In genomic region chr10:93680414-93681047, GRCh38 we compare ENCODE assay signal across 9 cellular contexts. TPM values are rescaled to one million over a fixed set of nuclear protein-coding genes. Genes with fewer than 3 reads are reported as not detected.
DNase-seq lines count a peak whose midpoint lies in the region; ATAC-seq, FAIRE-seq and TF ChIP-seq lines count a peak whose summit lies in the region.
"Had no signal": no experiment of that assay in that cellular context is flagged by ENCODE, and none has a peak within 500 bp of the region (broad histone marks: within the 10 kb centered on the region; RNA-seq: fewer than 3 reads in every experiment).

No MANE protein-coding gene starts in this region.

- peak; percentile 47 to 59 for TF ChIP-seq RAD21 in K562 (CRISPR knock-in tag; conservative IDR thresholded peaks at IDR 0.05 in 1 of 2, IDR thresholded peaks at IDR 0.05 in 1 of 2)

- DNase-seq in DMS79 treated with DMSO at 0.1 percent for 48 hours (lab: John Stamatoyannopoulos, UW) (peak; percentile 1), DMS79 (lab: John Stamatoyannopoulos, UW) (no peak), NCI-H2171 (lab: John Stamatoyannopoulos, UW) (peak; percentile 26), K562 (ENCODE audit: extremely low read depth in 1 of 4, low spot score in 3 of 4) (peak in 3 of 4 experiments; percentile 6 to 14 (median 7)), right lobe of liver (no peak)
- no peak for DNase-seq in activated CD4-positive, alpha-beta T cell treated with anti-CD3 and anti-CD28 coated beads, Interleukin-2, amount 50 U/mL, for 48 hours
- DNase-seq: natural killer cell had no signal

- ATAC-seq in K562, result no peak
- ATAC-seq in right lobe of liver, result peak; percentile 95 to 97 (median 95)
- ATAC-seq in GM21447 (IDR thresholded peaks at IDR 0.05; ENCODE audit: unreplicated experiment), result no peak
- no peak for ATAC-seq in GM21825 (IDR thresholded peaks at IDR 0.05; ENCODE audit: unreplicated experiment)

- no peak overlapping the region for H3K4me3 ChIP-seq in K562
- no peak overlapping the region for H3K4me3 ChIP-seq in right lobe of liver

- TF ChIP-seq EP300 in K562 (IDR thresholded peaks at IDR 0.05; ENCODE audit: low read length), result no peak

- POLR2A ChIA-PET in K562 (lab: Yijun Ruan, JAX), result interaction anchor here (1.1 kb wide), 1 partner anchor 22 kb away, joined by 6 read pairs; the partner anchor contains the start of gene FRA10AC1

- H2AFZ ChIP-seq in K562 (ENCODE audit: low read depth, low read length), result no peak overlapping the region

- WGBS in K562 (ENCODE audit: insufficient coverage, low coverage, missing lambda C conversion rate), result 53% methylated on average over 4 of the region's 4 CpGs
- 31% methylated on average over 4 of the region's 4 CpGs for WGBS in right lobe of liver (ENCODE audit: insufficient coverage, low coverage, low lambda C conversion rate, missing lambda C conversion rate)

- CTCF ChIA-PET in K562 (lab: Yijun Ruan, JAX; ENCODE audit: low intra/inter-chr PET ratio), result interaction anchor here (0.9 to 1.5 kb wide), 2 partner anchors 126 to 139 kb away, joined by 4 to 8 read pairs; no protein-coding TSS in a partner anchor

- no peaks in the 10 kb centered on the region for H3K9me3 ChIP-seq in K562 (replicated peaks; ENCODE audit: control insufficient read depth, insufficient read depth, low read depth, low read length)
- H3K9me3 ChIP-seq in right lobe of liver, result no peaks in the 10 kb centered on the region

- intact Hi-C loops in K562 (cut with micrococcal nuclease), result loop anchor here (5.0 kb wide), 1 partner anchor 128 kb away; no protein-coding TSS in a partner anchor
- intact Hi-C loops in right lobe of liver (cut with DNase I), result loop anchor here in 1 of 2 donors (10.0 kb wide), 1 partner anchor 126 kb away; no protein-coding TSS in a partner anchor

- H3K36me3 ChIP-seq in K562 (ENCODE audit: control insufficient read depth, insufficient read depth, low read length) (peaks cover 7% of the 10 kb centered on the region; the same call in 2 of the 3 replicates), right lobe of liver (peaks cover 0 to 12% (median 2%) of the 10 kb centered on the region in 4 donors)

- TF ChIP-seq CTCF in K562 (IDR thresholded peaks at IDR 0.05 in 2 of 3, conservative IDR thresholded peaks at IDR 0.05 in 1 of 3; ENCODE audit: insufficient read depth in 2 of 3, low read depth in 1 of 3, low read length in 3 of 3), result peak in 1 of 3 experiments; percentile 45; a peak in 3 of 6 replicates
- TF ChIP-seq CTCF in right lobe of liver (IDR thresholded peaks at IDR 0.05), result peak; percentile 49 to 77 (median 60)

- H3K27me3 ChIP-seq in K562 (ENCODE audit: control insufficient read depth in 2 of 2, insufficient read depth in 2 of 2, low read length in 2 of 2) (no peaks in the 10 kb centered on the region), right lobe of liver (no peaks in the 10 kb centered on the region)

- no peaks in the 10 kb centered on the region for H4K20me1 ChIP-seq in K562 (replicated peaks; ENCODE audit: control insufficient read depth, insufficient read depth, low read length)

- TF ChIP-seq POLR2A in K562 (conservative IDR thresholded peaks at IDR 0.05) (no peak), right lobe of liver (IDR thresholded peaks at IDR 0.05) (no peak)

- BruUV-seq in K562 (replicated peaks; lab: Mats Ljungman, UMichigan), result no TSS peak

- H3K79me2 ChIP-seq in K562 (ENCODE audit: control insufficient read depth, insufficient read depth, low read length), result no peaks in the 10 kb centered on the region

- in situ Hi-C loops in K562 (cut with MboI), result no loop called here

- H3K27ac ChIP-seq in K562 (ENCODE audit: extremely low read depth, low read depth, low read length) (no peak overlapping the region), right lobe of liver (no peak overlapping the region)

- H3K9me1 ChIP-seq in K562 (ENCODE audit: control insufficient read depth, insufficient read depth, low read length), result no peaks in the 10 kb centered on the region

- H3K4me1 ChIP-seq in K562 (replicated peaks in 1 of 2; ENCODE audit: control insufficient read depth in 2 of 2, insufficient read depth in 2 of 2, low read length in 2 of 2) (no peaks in the 10 kb centered on the region), right lobe of liver (peaks cover 0 to 15% (median 0%) of the 10 kb centered on the region in 4 donors)

- no peak overlapping the region for H3K9ac ChIP-seq in K562 (ENCODE audit: insufficient read depth in 1 of 2, low read depth in 2 of 2, low read length in 2 of 2)

- no peak overlapping the region for H3K4me2 ChIP-seq in K562 (ENCODE audit: insufficient read depth, low read length)

- no peak for FAIRE-seq in K562 (lab: Jason Lieb, UNC)

TF ChIP-seq in K562, 482 proteins besides CTCF, POLR2A, EP300 and RAD21:
- TF ChIP-seq SPI1 (IDR thresholded peaks at IDR 0.05; ENCODE audit: borderline replicate concordance, low read depth, low read length), result no peak
- no peak for TF ChIP-seq KDM2B (CRISPR knock-in tag; IDR thresholded peaks at IDR 0.05)
- no peak for TF ChIP-seq FOXP4 (CRISPR knock-in tag; IDR thresholded peaks at IDR 0.05; ENCODE audit: borderline replicate concordance)
- TF ChIP-seq TCF3 (CRISPR knock-in tag; IDR thresholded peaks at IDR 0.05), result no peak
- no peak for TF ChIP-seq GTF2A2 (tag; IDR thresholded peaks at IDR 0.05)
- TF ChIP-seq BRD4 (IDR thresholded peaks at IDR 0.05), result no peak
- TF ChIP-seq ZNF217 (CRISPR knock-in tag; IDR thresholded peaks at IDR 0.05), result no peak
- no peak for TF ChIP-seq HES1 (IDR thresholded peaks at IDR 0.05; ENCODE audit: low read depth)
- no peak for TF ChIP-seq YY1 (IDR thresholded peaks at IDR 0.05; ENCODE audit: borderline replicate concordance in 1 of 3, control insufficient read depth in 1 of 3, extremely low read depth in 1 of 3, insufficient read depth in 3 of 3, insufficient read length in 1 of 3, insufficient replicate concordance in 2 of 3, low read depth in 1 of 3, low read length in 2 of 3)
- TF ChIP-seq NCOA4 (IDR thresholded peaks at IDR 0.05; ENCODE audit: partially characterized antibody), result no peak
- no peak for TF ChIP-seq TCFL5 (CRISPR knock-in tag; conservative IDR thresholded peaks at IDR 0.05)
- no peak for TF ChIP-seq POLR3G (IDR thresholded peaks at IDR 0.05; ENCODE audit: extremely low read depth, insufficient read length, insufficient replicate concordance)
- no peak for TF ChIP-seq CGGBP1 (CRISPR knock-in tag; IDR thresholded peaks at IDR 0.05)
- TF ChIP-seq SRSF9 (IDR thresholded peaks at IDR 0.05; ENCODE audit: borderline replicate concordance, low read depth, low read length), result no peak
- TF ChIP-seq XRCC4 (IDR thresholded peaks at IDR 0.05; ENCODE audit: extremely low read depth, insufficient read depth, insufficient read length), result no peak
- TF ChIP-seq NBN (IDR thresholded peaks at IDR 0.05; ENCODE audit: low read depth), result no peak
- TF ChIP-seq ZNF212 (CRISPR knock-in tag; IDR thresholded peaks at IDR 0.05), result no peak
- no peak for TF ChIP-seq ZNF175 (CRISPR knock-in tag; IDR thresholded peaks at IDR 0.05; ENCODE audit: low read depth)
- TF ChIP-seq FOSL1 (tag; conservative IDR thresholded peaks at IDR 0.05), result no peak
TF ChIP-seq in K562: peak in this region for 0.

RNA-seq across cellular contexts. Expression of gene FRA10AC1, which starts 21.9 kb away (rescaled TPM):
- total RNA-seq in K562 (2011; cell fraction: chromatin; rRNA removed; ENCODE audit: low replicate concordance), result 8.1 and 52.8 TPM in 2 replicates
- 3.2 and 4.7 TPM in 2 replicates for total RNA-seq in K562 (2011; cell fraction: nucleolus; rRNA removed)
- total RNA-seq in K562 (2011; cell fraction: nucleoplasm; rRNA removed), result 24.6 and 40.5 TPM in 2 replicates
- total RNA-seq in K562 (2014; rRNA removed) (4.9 and 5.1 TPM in 2 replicates), K562 (2014; rRNA removed; fragmentation: Illumina TruSeq; extraction: Trizol) (8.0 and 10.8 TPM in 2 replicates), K562 (2015; rRNA removed; fragmentation: Illumina TruSeq; extraction: Trizol) (5.8 and 5.9 TPM in 2 replicates), K562 (2021) (9.3 and 9.9 TPM in 2 replicates), right lobe of liver (1 to 10 TPM; 4.2 to 9.4 (median 6.6) TPM)
- polyA plus RNA-seq in K562 (2011; rRNA removed) (8.4 and 10.4 TPM in 2 replicates), K562 (2014; fragmentation: Illumina TruSeq; extraction: Trizol) (10.4 and 11.8 TPM in 2 replicates), K562 (2014; fragmentation: Nextera tagmentation; extraction: Ambion mirVana) (1 to 10 TPM; 4.4 to 4.5 TPM), K562 (2014; rRNA removed) (7.7 and 8.5 TPM in 2 replicates)
- 0.60 and 1.7 TPM in 2 replicates for polyA plus RNA-seq in K562 (2011; cell fraction: cytosol; rRNA removed)
- 5.9 and 7.6 TPM in 2 replicates for polyA plus RNA-seq in K562 (2011; cell fraction: nucleus; rRNA removed)
- polyA plus RNA-seq in K562 (2012), result 7.7 and 8.9 TPM in 2 replicates
- polyA minus RNA-seq in K562 (2011; rRNA and poly(A)+ RNA removed), result 8.3 and 12.0 TPM in 2 replicates
- polyA minus RNA-seq in K562 (2011; cell fraction: cytosol; rRNA and poly(A)+ RNA removed), result 1.1 and 1.5 TPM in 2 replicates
- 13.5 and 17.2 TPM in 2 replicates for polyA minus RNA-seq in K562 (2011; cell fraction: nucleus; rRNA and poly(A)+ RNA removed)

Comparison
In these comparisons a context has a peak if more than half of its experiments do, and no peak if none do; other contexts are left out.
1. DNase-seq: peak in DMS79 treated with DMSO at 0.1 percent for 48 hours (single experiment), NCI-H2171 (single experiment) and K562 (3 of 4); none in DMS79 (single experiment), right lobe of liver (0 of 3) and activated CD4-positive, alpha-beta T cell treated with anti-CD3 and anti-CD28 coated beads, Interleukin-2, amount 50 U/mL, for 48 hours (0 of 2).
2. ATAC-seq: peak in right lobe of liver (4 of 4); none in K562 (single experiment), GM21447 (single experiment) and GM21825 (single experiment).